ENCODE assay signal across 14 cellular contexts in genomic region chr5:2753452-2754409, GRCh38. TPM values are rescaled to one million over a fixed set of nuclear protein-coding genes. Genes with fewer than 3 reads are reported as not detected.
DNase-seq lines count a peak whose midpoint lies in the region; ATAC-seq and TF ChIP-seq lines count a peak whose summit lies in the region.
"Had no signal": no experiment of that assay in that cellular context is flagged by ENCODE, and none has a peak within 500 bp of the region (broad histone marks: within the 10 kb centered on the region; RNA-seq: fewer than 3 reads in every experiment).

No MANE protein-coding gene starts in this region.

- peaks cover 7% of the 10 kb centered on the region for H3K9me3 Mint-ChIP-seq in activated naive CD4-positive, alpha-beta T cell treated with anti-CD3 and anti-CD28 coated beads, Interleukin-2, amount 10 ng/mL, durations not matched to agents 7 days and 5 days

- H3K4me3 ChIP-seq in adipocyte (ENCODE audit: low read length) (peak overlapping the region; percentile 85), iPS-20b (ENCODE audit: low read length) (peak overlapping the region; percentile 85), upper lobe of right lung (peak overlapping the region; percentile 54)
- H3K4me3 ChIP-seq: adrenal gland, ovary had no signal

- peak overlapping the region; percentile 56 for H3K27ac Mint-ChIP-seq in activated naive CD4-positive, alpha-beta T cell treated with anti-CD3 and anti-CD28 coated beads, Interleukin-2, amount 10 ng/mL, durations not matched to agents 7 days and 5 days

- DNase-seq in activated naive CD4-positive, alpha-beta T cell treated with anti-CD3 and anti-CD28 coated beads, Interleukin-2, amount 10 ng/mL, durations not matched to agents 7 days and 5 days = no peak
- no peak for DNase-seq in activated naive CD4-positive, alpha-beta T cell treated with anti-CD3 and anti-CD28 coated beads, Interleukin-2, amount 50 U/mL, for 16 hours
- DNase-seq in adipocyte (ENCODE audit: low read depth) (no peak), upper lobe of right lung (no peak), HK-2 (ENCODE audit: unreplicated experiment) (no peak), amniotic stem cell (lab: John Stamatoyannopoulos, UW) (no peak), omental fat pad (ENCODE audit: low spot score) (no peak)
- DNase-seq: activated CD8-positive, alpha-beta memory T cell treated with anti-CD3 and anti-CD28 coated beads for 24 hours; dermis blood vessel endothelial cell; left ventricle myocardium inferior; NCI-H1694 treated with DMSO at 0.1 percent for 48 hours; ovary had no signal

- H3K36me3 ChIP-seq in adipocyte (ENCODE audit: control insufficient read depth, insufficient read depth, low read length, severe bottlenecking) (no peaks in the 10 kb centered on the region), iPS-20b (ENCODE audit: insufficient read depth, low read depth, low read length) (peaks cover 9% of the 10 kb centered on the region), upper lobe of right lung (no peaks in the 10 kb centered on the region)
- H3K36me3 ChIP-seq: adrenal gland, left ventricle myocardium inferior, ovary had no signal

- H3K27ac ChIP-seq in iPS-20b (ENCODE audit: low read length) (no peak overlapping the region), upper lobe of right lung (peak overlapping the region; percentile 88)
- H3K27ac ChIP-seq: adrenal gland, left ventricle myocardium inferior, ovary had no signal

- TF ChIP-seq CTCF in upper lobe of right lung (IDR thresholded peaks at IDR 0.05) (no peak), omental fat pad (IDR thresholded peaks at IDR 0.05) (no peak)

- H3K4me1 ChIP-seq in adipocyte (ENCODE audit: control insufficient read depth, insufficient read depth, low read length) (peaks cover 43% of the 10 kb centered on the region), iPS-20b (ENCODE audit: insufficient read depth, low read length) (peaks cover 16% of the 10 kb centered on the region; the same call in 1 of the 2 replicates), upper lobe of right lung (peaks cover 5% of the 10 kb centered on the region)

- H3K27me3 ChIP-seq in adipocyte (replicated peaks; ENCODE audit: control insufficient read depth, insufficient read depth, low read length) (no peaks in the 10 kb centered on the region), iPS-20b (ENCODE audit: insufficient read depth, low read length) (peaks cover 74% of the 10 kb centered on the region), upper lobe of right lung (peaks cover 82% of the 10 kb centered on the region)
- H3K27me3 ChIP-seq: ovary had no signal

- H3K4me1 Mint-ChIP-seq in activated naive CD4-positive, alpha-beta T cell treated with anti-CD3 and anti-CD28 coated beads, Interleukin-2, amount 10 ng/mL, durations not matched to agents 7 days and 5 days = peaks cover 3% of the 10 kb centered on the region

- no peaks in the 10 kb centered on the region for H3K9me3 ChIP-seq in adipocyte (ENCODE audit: control insufficient read depth, low read length)
- H3K9me3 ChIP-seq in iPS-20b (ENCODE audit: insufficient read depth, low read depth, low read length) = no peaks in the 10 kb centered on the region
- H3K9me3 ChIP-seq in upper lobe of right lung = no peaks in the 10 kb centered on the region
- H3K9me3 ChIP-seq: adrenal gland, left ventricle myocardium inferior, ovary had no signal

- H3K9ac ChIP-seq in adipocyte (ENCODE audit: low read length) (peak overlapping the region; percentile 71), iPS-20b (ENCODE audit: low read depth, low read length) (peak overlapping the region; percentile 56; the same call in 1 of the 2 replicates)

- ATAC-seq in upper lobe of right lung = no peak
- ATAC-seq in omental fat pad (ENCODE audit: low FRiP score) = no peak

- CTCF ChIA-PET in activated naive CD4-positive, alpha-beta T cell treated with anti-CD3 and anti-CD28 coated beads, Interleukin-2, amount 10 ng/mL, durations not matched to agents 7 days and 5 days (lab: Charles Lee) = no interaction called here

- peaks cover 88% of the 10 kb centered on the region for H3K27me3 Mint-ChIP-seq in activated naive CD4-positive, alpha-beta T cell treated with anti-CD3 and anti-CD28 coated beads, Interleukin-2, amount 10 ng/mL, durations not matched to agents 7 days and 5 days

- intact Hi-C loops in upper lobe of right lung (cut with DNase I) = no loop called here

- no peak overlapping the region for H3K4me3 Mint-ChIP-seq in activated naive CD4-positive, alpha-beta T cell treated with anti-CD3 and anti-CD28 coated beads, Interleukin-2, amount 10 ng/mL, durations not matched to agents 7 days and 5 days

- H3K36me3 Mint-ChIP-seq in activated naive CD4-positive, alpha-beta T cell treated with anti-CD3 and anti-CD28 coated beads, Interleukin-2, amount 10 ng/mL, durations not matched to agents 7 days and 5 days = peaks cover 14% of the 10 kb centered on the region

RNA-seq across cellular contexts. Expression of gene IRX2, which starts 2.3 kb away (rescaled TPM):
- total RNA-seq in upper lobe of right lung (56.4 TPM), omental fat pad (under 1 TPM in 3 of 4 donors, not detected in 1; 0.19 to 0.84 (median 0.63) TPM)

Comparison
In these comparisons a context has a peak if more than half of its experiments do, and no peak if none do; other contexts are left out.
1. RNA of gene IRX2, which starts 2.3 kb away (total RNA-seq): 56.4 TPM in upper lobe of right lung (single experiment); 0.19 to 0.84 TPM in omental fat pad; every median in the first group is over 10 times any median in the second.
2. Peak in every context shown above with its lines, with median percentiles within 50 percentile points of each other: H3K4me3 ChIP-seq.